Comparison of ENCODE assay signal across 25 cellular contexts in genomic region chr5:110361501-110361900, GRCh38.
DNase-seq lines count a peak whose midpoint lies in the region; ATAC-seq and TF ChIP-seq lines count a peak whose summit lies in the region.
"Had no signal": no experiment of that assay in that cellular context is flagged by ENCODE, and none has a peak within 500 bp of the region (broad histone marks: within the 10 kb centered on the region; RNA-seq: fewer than 3 reads in every experiment).

No MANE protein-coding gene starts in this region.

- H3K36me3 ChIP-seq in DND-41 (ENCODE audit: insufficient read depth, low read length) (no peaks in the 10 kb centered on the region), kidney epithelial cell (ENCODE audit: control insufficient read depth, insufficient read depth, low read length) (no peaks in the 10 kb centered on the region)
- H3K36me3 ChIP-seq: uterus had no signal

- no peaks in the 10 kb centered on the region for H3K79me2 ChIP-seq in DND-41 (ENCODE audit: insufficient read depth, low read length)

- no peaks in the 10 kb centered on the region for H3K4me1 ChIP-seq in DND-41 (ENCODE audit: insufficient read depth, low read length)
- H3K4me1 ChIP-seq: uterus had no signal

- no peak overlapping the region for H3K4me2 ChIP-seq in DND-41 (ENCODE audit: insufficient read depth, low read length)

- DNase-seq in DND-41 (no peak), OCI-M1 (lab: John Stamatoyannopoulos, UW) (peak; percentile 46), astrocyte of the hippocampus (ENCODE audit: low read depth, low spot score) (peak; percentile 84), kidney epithelial cell (ENCODE audit: low read depth) (peak; percentile 29), lower leg skin (ENCODE audit: low spot score in 2 of 2) (no peak)
- DNase-seq: activated CD4-positive, CD25-positive, alpha-beta regulatory T cell treated with anti-CD3 and anti-CD28 coated beads, Interleukin-2, amount 50 U/mL, for 72 hours; activated CD8-positive, alpha-beta T cell treated with anti-CD3 and anti-CD28 coated beads, Interleukin-2, amount 10 ng/mL, durations not matched to agents 7 days and 5 days; activated gamma-delta T cell treated with Interleukin-2 at 50 U/mL for 16 hours; activated T-cell treated with anti-CD3 and anti-CD28 coated beads, Interleukin-2, amount 50 U/mL, for 1 hour; CD4-positive, CD25-positive, alpha-beta regulatory T cell; central memory CD4-positive, alpha-beta T cell; dermis blood vessel endothelial cell; GDM1; NCI-H1436; NCI-H524 treated with DMSO at 0.1 percent for 48 hours; stimulated activated CD4-positive, alpha-beta T cell treated with anti-CD3 and anti-CD28 coated beads, Interleukin-1b, Interleukin-23, amount 100 ng/mL, for 48 hours; T1000; uterus had no signal

- TF ChIP-seq CTCF in DND-41 (IDR thresholded peaks at IDR 0.05; ENCODE audit: borderline replicate concordance, extremely low read depth, low read length, poor library complexity, severe bottlenecking) (no peak), kidney epithelial cell (IDR thresholded peaks at IDR 0.05; ENCODE audit: insufficient read depth, low read length, poor library complexity, severe bottlenecking) (no peak), lower leg skin (IDR thresholded peaks at IDR 0.05) (no peak)

- no peak for TF ChIP-seq POLR2A in lower leg skin (IDR thresholded peaks at IDR 0.05)

- H3K9ac ChIP-seq in DND-41 (ENCODE audit: low read depth, low read length) = no peak overlapping the region

- H3K27ac ChIP-seq in DND-41 (ENCODE audit: low read length) = no peak overlapping the region
- H3K27ac ChIP-seq: RWPE1, skin epidermis, uterus had no signal

- intact Hi-C loops in lower leg skin (cut with DNase I; ENCODE audit: low total_unique reads) = no loop called here

- no peaks in the 10 kb centered on the region for H4K20me1 ChIP-seq in DND-41 (ENCODE audit: insufficient read depth, low read length)

- H3K27me3 ChIP-seq in DND-41 (ENCODE audit: insufficient read depth, low read length, poor library complexity) (no peaks in the 10 kb centered on the region), kidney epithelial cell (ENCODE audit: control insufficient read depth, insufficient read depth, low read length) (no peaks in the 10 kb centered on the region)
- H3K27me3 ChIP-seq: uterus had no signal

- H3K4me3 ChIP-seq in DND-41 (ENCODE audit: low read depth in 1 of 2, low read length in 2 of 2) (no peak overlapping the region), kidney epithelial cell (ENCODE audit: low read depth, low read length) (no peak overlapping the region), lower leg skin (ENCODE audit: low read depth, poor library complexity, severe bottlenecking) (no peak overlapping the region)
- H3K4me3 ChIP-seq: lung, skin epidermis, uterus had no signal

- ATAC-seq in DND-41 (ENCODE audit: insufficient read depth, low read depth) (peak; percentile 48), GM18498 (IDR thresholded peaks at IDR 0.05; ENCODE audit: unreplicated experiment) (no peak), HG03108 (IDR thresholded peaks at IDR 0.05; ENCODE audit: unreplicated experiment) (no peak), GM18858 (IDR thresholded peaks at IDR 0.05; ENCODE audit: unreplicated experiment) (no peak)
- ATAC-seq: activated CD8-positive, alpha-beta T cell treated with anti-CD3 and anti-CD28 coated beads, Interleukin-2, amount 10 ng/mL, durations not matched to agents 7 days and 5 days; stimulated activated effector memory CD8-positive, alpha-beta T cell treated with anti-CD3 and anti-CD28 coated beads, Interleukin-12 subunit alpha, Interleukin-12 subunit beta, amount 100 ng/mL, for 72 hours had no signal

- no peaks in the 10 kb centered on the region for H3K9me3 ChIP-seq in DND-41 (ENCODE audit: insufficient read depth, low read length, severe bottlenecking)
- H3K9me3 ChIP-seq: uterus had no signal

- no peak overlapping the region for H2AFZ ChIP-seq in DND-41 (ENCODE audit: low read depth, low read length)

Comparison
In these comparisons a context has a peak if more than half of its experiments do, and no peak if none do; other contexts are left out.
1. DNase-seq: peak in OCI-M1 (single experiment), astrocyte of the hippocampus (single experiment) and kidney epithelial cell (single experiment); none in DND-41 (single experiment) and lower leg skin (0 of 2).